ENCODE assay signal across 16 cellular contexts in genomic region chr3:151843275-151843674, GRCh38. TPM values are rescaled to one million over a fixed set of nuclear protein-coding genes. Genes with fewer than 3 reads are reported as not detected.
A peak's percentile ranks its signal among the peaks of the same experiment; 100 is the strongest.
DNase-seq lines count a peak whose midpoint lies in the region; ATAC-seq and TF ChIP-seq lines count a peak whose summit lies in the region.
"Had no signal": no experiment of that assay in that cellular context is flagged by ENCODE, and none has a peak within 500 bp of the region (broad histone marks: within the 10 kb centered on the region; RNA-seq: fewer than 3 reads in every experiment).

No MANE protein-coding gene starts in this region.

- 25% methylated on average over 1 of the region's 1 CpG for WGBS in esophagus muscularis mucosa
- WGBS in adrenal gland, 4 donors = 9 to 28% (median 21%) methylated on average over 1 of the region's 1 CpG

- TF ChIP-seq POLR2A in esophagus muscularis mucosa (IDR thresholded peaks at IDR 0.05; ENCODE audit: low read depth) (no peak), adrenal gland (IDR thresholded peaks at IDR 0.05) (no peak)

- H3K4me1 ChIP-seq in esophagus muscularis mucosa = peaks cover 0 to 7% (median 2%) of the 10 kb centered on the region in 4 donors
- peaks cover 9 to 11% of the 10 kb centered on the region in 2 donors for H3K4me1 ChIP-seq in adrenal gland (replicated peaks in 1 of 2)
- H3K4me1 ChIP-seq: Caco-2, parathyroid adenoma had no signal

- no peak for ATAC-seq in GM19035 (IDR thresholded peaks at IDR 0.05; ENCODE audit: unreplicated experiment)
- ATAC-seq: activated CD4-positive, CD25-positive, alpha-beta regulatory T cell treated with anti-CD3 and anti-CD28 coated beads, Interleukin-2, amount 50 U/mL, for 24 hours had no signal

- H3K9me3 ChIP-seq in esophagus muscularis mucosa (no peaks in the 10 kb centered on the region), adrenal gland (replicated peaks in 1 of 3) (no peaks in the 10 kb centered on the region)
- H3K9me3 ChIP-seq: Caco-2 had no signal

- DNase-seq in DMS53 treated with DMSO at 0.1 percent for 48 hours (lab: John Stamatoyannopoulos, UW; ENCODE audit: unreplicated experiment) (peak; percentile 27), NCI-H1417 (lab: John Stamatoyannopoulos, UW) (peak in 2 of 3 experiments; percentile 31 to 75), SHP77 (lab: John Stamatoyannopoulos, UW) (peak; percentile 24 to 34), iris pigment epithelial cell (ENCODE audit: low read depth) (peak; percentile 37), esophagus muscularis mucosa (ENCODE audit: extremely low spot score) (no peak), anterior cingulate cortex (lab: John Stamatoyannopoulos, UW) (no peak), adrenal gland (no peak)
- DNase-seq: activated T-cell treated with anti-CD3 and anti-CD28 coated beads for 4 hours, Caco-2, kidney, NCI-H1092, NCI-H526 treated with DMSO at 0.1 percent for 48 hours, T-helper 2 cell had no signal

- H3K27me3 ChIP-seq in esophagus muscularis mucosa = no peaks in the 10 kb centered on the region
- no peaks in the 10 kb centered on the region for H3K27me3 ChIP-seq in adrenal gland

- TF ChIP-seq CTCF in esophagus muscularis mucosa (IDR thresholded peaks at IDR 0.05) = no peak
- TF ChIP-seq CTCF in adrenal gland (IDR thresholded peaks at IDR 0.05) = no peak

- H3K27ac ChIP-seq in esophagus muscularis mucosa (replicated peaks in 1 of 4) = no peak overlapping the region
- H3K27ac ChIP-seq in adrenal gland = no peak overlapping the region
- H3K27ac ChIP-seq: parathyroid adenoma had no signal

- intact Hi-C loops in esophagus muscularis mucosa (cut with DNase I) (no loop called here), adrenal gland (cut with DNase I) (no loop called here)

- H3K4me3 ChIP-seq in esophagus muscularis mucosa = no peak overlapping the region
- H3K4me3 ChIP-seq in adrenal gland = no peak overlapping the region

- TF ChIP-seq EP300 in esophagus muscularis mucosa (IDR thresholded peaks at IDR 0.05) = no peak

- H3K36me3 ChIP-seq in esophagus muscularis mucosa (no peaks in the 10 kb centered on the region), adrenal gland (replicated peaks in 1 of 2) (no peaks in the 10 kb centered on the region)

RNA-seq across cellular contexts. Expression of gene AADAC, which starts 29.4 kb away (rescaled TPM):
- not detected for total RNA-seq in esophagus muscularis mucosa
- 1,000 to 10,000 TPM in 1 of 8 donors, 100 to 1,000 TPM in 7; 120 to 1,013 (median 290) TPM for total RNA-seq in adrenal gland
- 100 to 1,000 TPM in 2 of 3 donors, 10 to 100 TPM in 1; 26.9 to 588 (median 116) TPM for polyA plus RNA-seq in adrenal gland
- total RNA-seq: kidney had no signal

RNA-seq across cellular contexts. Expression of gene SUCNR1, which starts 30.2 kb away (rescaled TPM):
- total RNA-seq in esophagus muscularis mucosa (under 1 TPM; under 0.01 to 0.33 (median 0.15) TPM), adrenal gland (1 to 10 TPM in 7 of 8 donors, under 1 TPM in 1; 0.64 to 4.9 (median 2.5) TPM)
- polyA plus RNA-seq in adrenal gland = 1 to 10 TPM in 1 of 3 donors, under 1 TPM in 2; 0.08 to 2.7 (median 0.20) TPM
- total RNA-seq: Caco-2 had no signal

Comparison
In these comparisons a context has a peak if more than half of its experiments do, and no peak if none do; other contexts are left out.
1. DNase-seq: peak in DMS53 treated with DMSO at 0.1 percent for 48 hours (single experiment), NCI-H1417 (2 of 3), SHP77 (2 of 2) and iris pigment epithelial cell (single experiment); none in esophagus muscularis mucosa (single experiment), anterior cingulate cortex (0 of 58) and adrenal gland (0 of 7).
2. RNA of gene AADAC, which starts 29.4 kb away (total RNA-seq): 120 to 1,013 TPM in adrenal gland; not detected in esophagus muscularis mucosa; every median in the first group is over 100 times any median in the second.